ENCODE assay signal across 28 cellular contexts in the genomic region with DNA sequence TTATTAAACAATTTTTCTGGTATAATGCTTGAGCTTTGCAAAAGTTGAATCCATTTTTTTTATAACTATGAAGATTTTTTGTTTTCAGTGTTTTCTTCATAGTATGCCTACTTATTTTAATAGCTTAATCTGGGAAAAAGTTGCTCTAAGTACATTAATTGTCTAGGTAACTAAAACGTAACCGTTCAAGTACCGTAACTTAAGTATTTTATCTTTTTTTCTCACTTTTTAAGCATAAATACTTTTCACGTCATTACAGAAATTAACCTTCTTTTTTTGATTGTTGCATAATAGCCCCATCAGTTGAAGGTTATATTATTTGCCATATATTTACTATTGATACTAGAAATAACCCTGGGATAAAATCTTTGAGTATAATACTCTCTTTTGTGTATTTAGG.
"Had no signal": no experiment of that assay in that cellular context is flagged by ENCODE, and none has a peak within 500 bp of the region (broad histone marks: within the 10 kb centered on the region; RNA-seq: fewer than 3 reads in every experiment).

No MANE protein-coding gene starts in this region.

- DNase-seq: colonic mucosa; cortex of kidney; dermis blood vessel endothelial cell; dorsolateral prefrontal cortex; effector CD4-positive, alpha-beta T cell; effector CD8-positive, alpha-beta T cell; effector memory CD4-positive, alpha-beta T cell; effector memory CD8-positive, alpha-beta T cell; endodermal cell; erythroblast; esophagus squamous epithelium; foreskin fibroblast; foreskin keratinocyte; foreskin melanocyte; gastrocnemius medialis; glutamatergic neuron; head of caudate nucleus; heart left ventricle; heart right ventricle had no signal

- H3K27me3 ChIP-seq: colonic mucosa, dorsolateral prefrontal cortex, esophagus muscularis mucosa, esophagus squamous epithelium, foreskin keratinocyte, gastrocnemius medialis, gastroesophageal sphincter, heart left ventricle, heart right ventricle had no signal

- H3K4me1 Mint-ChIP-seq: endodermal cell had no signal

- H3K4me3 ChIP-seq: colonic mucosa, coronary artery, dorsolateral prefrontal cortex, esophagus muscularis mucosa, esophagus squamous epithelium, gastrocnemius medialis, gastroesophageal sphincter, heart left ventricle, heart right ventricle had no signal

- ATAC-seq: effector memory CD8-positive, alpha-beta T cell; esophagus mucosa; foreskin keratinocyte; gastrocnemius medialis; gastroesophageal sphincter; heart left ventricle; heart right ventricle had no signal

- H3K27ac Mint-ChIP-seq: dendritic cell treated with granulocyte-macrophage colony-stimulating factor and Interleukin-4, amounts not matched to agents 40 ng/mL and 50 ng/mL, for 4 days; effector memory CD8-positive, alpha-beta T cell; endodermal cell had no signal

- H3K36me3 ChIP-seq: colonic mucosa, esophagus muscularis mucosa, esophagus squamous epithelium, gastrocnemius medialis, gastroesophageal sphincter, heart left ventricle, heart right ventricle had no signal

- H3K4me3 Mint-ChIP-seq: dendritic cell treated with granulocyte-macrophage colony-stimulating factor and Interleukin-4, amounts not matched to agents 40 ng/mL and 50 ng/mL, for 4 days; effector memory CD8-positive, alpha-beta T cell; endodermal cell had no signal

- FAIRE-seq: endometrium, endothelial cell of umbilical vein, frontal cortex had no signal

- H3K9me3 ChIP-seq: colonic mucosa, esophagus muscularis mucosa, esophagus squamous epithelium, gastrocnemius medialis, gastroesophageal sphincter, heart left ventricle, heart right ventricle had no signal

- H3K27me3 Mint-ChIP-seq: dendritic cell treated with granulocyte-macrophage colony-stimulating factor and Interleukin-4, amounts not matched to agents 40 ng/mL and 50 ng/mL, for 4 days had no signal

- H3K9me3 Mint-ChIP-seq: dendritic cell treated with granulocyte-macrophage colony-stimulating factor and Interleukin-4, amounts not matched to agents 40 ng/mL and 50 ng/mL, for 4 days; effector memory CD8-positive, alpha-beta T cell; endodermal cell had no signal

- H3K4me1 ChIP-seq: colonic mucosa, foreskin keratinocyte had no signal

- H3K27ac ChIP-seq: colonic mucosa, coronary artery, dorsolateral prefrontal cortex, epithelial cell of prostate, esophagus muscularis mucosa, esophagus squamous epithelium, foreskin keratinocyte, gastrocnemius medialis, gastroesophageal sphincter, heart left ventricle, heart right ventricle had no signal
